Comparison of ENCODE assay signal across 3 cellular contexts in the genomic region with DNA sequence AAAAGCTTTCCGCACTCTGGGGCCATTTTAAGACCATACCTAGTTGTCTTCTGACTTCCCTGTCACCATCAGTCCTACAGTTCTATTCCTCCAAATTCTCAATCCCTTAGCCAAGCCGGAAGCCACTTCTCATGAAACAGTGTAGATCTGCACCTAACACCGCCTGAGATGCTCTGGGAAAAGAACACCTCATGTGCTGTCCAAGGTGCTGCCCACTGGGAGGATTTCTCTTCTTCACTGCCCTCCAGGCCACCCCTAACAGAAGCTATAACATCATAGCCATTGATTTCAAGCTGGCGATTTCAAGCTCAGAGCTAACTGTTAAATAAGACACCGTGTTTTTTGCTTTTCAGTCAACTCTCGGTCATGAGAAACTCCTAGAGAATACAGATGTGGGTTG.
TF ChIP-seq lines count a peak whose summit lies in the region.

No MANE protein-coding gene starts in this region.

TF ChIP-seq in HEK293, 187 proteins besides CTCF, POLR2A, EP300 and RAD21:
- TF ChIP-seq, protein P1, sequence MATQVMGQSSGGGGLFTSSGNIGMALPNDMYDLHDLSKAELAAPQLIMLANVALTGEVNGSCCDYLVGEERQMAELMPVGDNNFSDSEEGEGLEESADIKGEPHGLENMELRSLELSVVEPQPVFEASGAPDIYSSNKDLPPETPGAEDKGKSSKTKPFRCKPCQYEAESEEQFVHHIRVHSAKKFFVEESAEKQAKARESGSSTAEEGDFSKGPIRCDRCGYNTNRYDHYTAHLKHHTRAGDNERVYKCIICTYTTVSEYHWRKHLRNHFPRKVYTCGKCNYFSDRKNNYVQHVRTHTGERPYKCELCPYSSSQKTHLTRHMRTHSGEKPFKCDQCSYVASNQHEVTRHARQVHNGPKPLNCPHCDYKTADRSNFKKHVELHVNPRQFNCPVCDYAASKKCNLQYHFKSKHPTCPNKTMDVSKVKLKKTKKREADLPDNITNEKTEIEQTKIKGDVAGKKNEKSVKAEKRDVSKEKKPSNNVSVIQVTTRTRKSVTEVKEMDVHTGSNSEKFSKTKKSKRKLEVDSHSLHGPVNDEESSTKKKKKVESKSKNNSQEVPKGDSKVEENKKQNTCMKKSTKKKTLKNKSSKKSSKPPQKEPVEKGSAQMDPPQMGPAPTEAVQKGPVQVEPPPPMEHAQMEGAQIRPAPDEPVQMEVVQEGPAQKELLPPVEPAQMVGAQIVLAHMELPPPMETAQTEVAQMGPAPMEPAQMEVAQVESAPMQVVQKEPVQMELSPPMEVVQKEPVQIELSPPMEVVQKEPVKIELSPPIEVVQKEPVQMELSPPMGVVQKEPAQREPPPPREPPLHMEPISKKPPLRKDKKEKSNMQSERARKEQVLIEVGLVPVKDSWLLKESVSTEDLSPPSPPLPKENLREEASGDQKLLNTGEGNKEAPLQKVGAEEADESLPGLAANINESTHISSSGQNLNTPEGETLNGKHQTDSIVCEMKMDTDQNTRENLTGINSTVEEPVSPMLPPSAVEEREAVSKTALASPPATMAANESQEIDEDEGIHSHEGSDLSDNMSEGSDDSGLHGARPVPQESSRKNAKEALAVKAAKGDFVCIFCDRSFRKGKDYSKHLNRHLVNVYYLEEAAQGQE (tag by site-specific recombination; IDR thresholded peaks at IDR 0.05) = peak; percentile 88
- TF ChIP-seq ZNF175 (tag by site-specific recombination; IDR thresholded peaks at IDR 0.05) = no peak
- TF ChIP-seq ZNF585B (tag by site-specific recombination; IDR thresholded peaks at IDR 0.05) = no peak
- TF ChIP-seq ZNF423 (tag by site-specific recombination; IDR thresholded peaks at IDR 0.05) = no peak
- no peak for TF ChIP-seq WT1 (tag by site-specific recombination; IDR thresholded peaks at IDR 0.05)
TF ChIP-seq in HEK293: peak in this region for 1.

TF ChIP-seq in GM12878, 131 proteins besides CTCF, POLR2A, EP300 and RAD21:
- TF ChIP-seq, protein P1 (IDR thresholded peaks at IDR 0.05; ENCODE audit: low read depth, low read length) = peak; percentile 75
- no peak for TF ChIP-seq RCOR1 (conservative IDR thresholded peaks at IDR 0.05; ENCODE audit: low read depth, low read length)

TF ChIP-seq in liver, 16 proteins besides CTCF, POLR2A, EP300 and RAD21:
- TF ChIP-seq, protein P1 (IDR thresholded peaks at IDR 0.05) = peak; percentile 74
- TF ChIP-seq, protein P2, sequence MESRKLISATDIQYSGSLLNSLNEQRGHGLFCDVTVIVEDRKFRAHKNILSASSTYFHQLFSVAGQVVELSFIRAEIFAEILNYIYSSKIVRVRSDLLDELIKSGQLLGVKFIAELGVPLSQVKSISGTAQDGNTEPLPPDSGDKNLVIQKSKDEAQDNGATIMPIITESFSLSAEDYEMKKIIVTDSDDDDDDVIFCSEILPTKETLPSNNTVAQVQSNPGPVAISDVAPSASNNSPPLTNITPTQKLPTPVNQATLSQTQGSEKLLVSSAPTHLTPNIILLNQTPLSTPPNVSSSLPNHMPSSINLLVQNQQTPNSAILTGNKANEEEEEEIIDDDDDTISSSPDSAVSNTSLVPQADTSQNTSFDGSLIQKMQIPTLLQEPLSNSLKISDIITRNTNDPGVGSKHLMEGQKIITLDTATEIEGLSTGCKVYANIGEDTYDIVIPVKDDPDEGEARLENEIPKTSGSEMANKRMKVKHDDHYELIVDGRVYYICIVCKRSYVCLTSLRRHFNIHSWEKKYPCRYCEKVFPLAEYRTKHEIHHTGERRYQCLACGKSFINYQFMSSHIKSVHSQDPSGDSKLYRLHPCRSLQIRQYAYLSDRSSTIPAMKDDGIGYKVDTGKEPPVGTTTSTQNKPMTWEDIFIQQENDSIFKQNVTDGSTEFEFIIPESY (IDR thresholded peaks at IDR 0.05) = no peak
- TF ChIP-seq HNF4G (IDR thresholded peaks at IDR 0.05) = no peak
